Comparison of ENCODE assay signal across 15 cellular contexts in the genomic region with DNA sequence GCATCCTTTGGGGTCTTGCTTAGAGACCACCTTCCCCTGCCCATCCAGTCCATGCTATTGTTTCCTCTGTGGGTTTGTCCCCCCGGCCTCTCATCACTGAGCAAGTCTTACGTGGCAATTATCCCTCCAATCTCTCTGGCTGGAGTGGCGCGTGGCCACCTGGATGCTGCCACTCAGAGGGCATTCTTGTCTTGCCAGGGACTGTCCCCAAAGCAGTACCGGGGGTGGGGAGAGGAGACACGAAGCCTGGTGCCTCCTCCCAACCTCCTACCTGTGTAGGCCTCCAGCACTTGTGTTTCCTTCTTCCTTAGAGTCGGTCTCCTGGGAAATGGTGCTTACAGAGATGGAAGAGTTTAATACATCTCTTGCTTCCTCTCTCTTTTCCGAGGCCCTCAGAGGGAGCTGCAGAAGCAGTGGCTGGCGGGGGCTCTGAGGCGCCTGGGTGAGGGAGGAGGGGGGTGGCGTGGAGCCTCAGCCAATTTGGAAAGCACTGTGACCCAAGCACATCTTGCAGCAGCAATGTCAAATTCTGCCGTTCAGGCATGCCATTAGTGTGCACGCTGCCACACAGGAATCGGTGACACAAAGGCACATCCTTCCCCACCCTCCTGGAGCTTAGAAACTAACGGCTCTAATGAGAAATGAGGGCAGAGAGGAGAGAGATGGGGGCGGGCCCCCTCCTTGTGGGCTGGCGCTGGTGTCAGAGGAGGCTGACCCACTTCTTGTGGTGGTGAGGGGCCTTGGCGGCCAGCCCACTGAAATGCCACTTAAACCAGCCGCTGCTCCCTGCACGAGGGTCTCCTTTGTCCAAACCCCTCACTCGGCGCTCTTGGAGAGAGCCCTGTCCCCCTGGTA.
DNase-seq lines count a peak whose midpoint lies in the region; ATAC-seq and TF ChIP-seq lines count a peak whose summit lies in the region.
"Had no signal": no experiment of that assay in that cellular context is flagged by ENCODE, and none has a peak within 500 bp of the region (broad histone marks: within the 10 kb centered on the region; RNA-seq: fewer than 3 reads in every experiment).

No MANE protein-coding gene starts in this region.

- DNase-seq in NCI-H524 (lab: John Stamatoyannopoulos, UW), result peak; percentile 34 to 42
- no peak for DNase-seq in NCI-H524 treated with DMSO at 0.1 percent for 48 hours (lab: John Stamatoyannopoulos, UW)
- DNase-seq in NCI-H2227 (lab: John Stamatoyannopoulos, UW; ENCODE audit: unreplicated experiment), result peak; percentile 60
- DNase-seq in dorsolateral prefrontal cortex, result peak in 2 of 10 donors; percentile 49 to 72
- DNase-seq in activated CD4-positive, alpha-beta T cell treated with anti-CD3 and anti-CD28 coated beads, Interleukin-2, amount 10 ng/mL, durations not matched to agents 7 days and 5 days, result no peak
- DNase-seq: DMS153, NCI-H146, NCI-H2107, NCI-H510A, PC-3 had no signal

- H3K4me3 ChIP-seq in dorsolateral prefrontal cortex, result no peak overlapping the region
- H3K4me3 ChIP-seq in skeletal muscle satellite cell (ENCODE audit: low read length), result no peak overlapping the region

- peak overlapping the region; percentile 1 for H3K4me2 ChIP-seq in skeletal muscle satellite cell (ENCODE audit: low read length)

- intact Hi-C loops in dorsolateral prefrontal cortex (cut with DNase I), result no loop called here

- H3K4me1 ChIP-seq in skeletal muscle satellite cell (ENCODE audit: control insufficient read depth, insufficient read depth, low read length), result no peaks in the 10 kb centered on the region

- no peaks in the 10 kb centered on the region for H3K36me3 Mint-ChIP-seq in activated CD4-positive, alpha-beta T cell treated with anti-CD3 and anti-CD28 coated beads, Interleukin-2, amount 10 ng/mL, durations not matched to agents 7 days and 5 days (ENCODE audit: low read depth)

- no peaks in the 10 kb centered on the region for H3K9me3 Mint-ChIP-seq in activated CD4-positive, alpha-beta T cell treated with anti-CD3 and anti-CD28 coated beads, Interleukin-2, amount 10 ng/mL, durations not matched to agents 7 days and 5 days

- H3K9ac ChIP-seq in skeletal muscle satellite cell (ENCODE audit: low read depth, low read length), result no peak overlapping the region

- no peaks in the 10 kb centered on the region for H3K4me1 Mint-ChIP-seq in activated CD4-positive, alpha-beta T cell treated with anti-CD3 and anti-CD28 coated beads, Interleukin-2, amount 10 ng/mL, durations not matched to agents 7 days and 5 days

- TF ChIP-seq CTCF in dorsolateral prefrontal cortex (IDR thresholded peaks at IDR 0.05 in 54 of 56, conservative IDR thresholded peaks at IDR 0.05 in 2 of 56; ENCODE audit: low read depth in 1 of 56, partially characterized antibody in 56 of 56), result no peak

- no peaks in the 10 kb centered on the region for H3K27me3 Mint-ChIP-seq in activated CD4-positive, alpha-beta T cell treated with anti-CD3 and anti-CD28 coated beads, Interleukin-2, amount 10 ng/mL, durations not matched to agents 7 days and 5 days

- ATAC-seq in HG02678 (IDR thresholded peaks at IDR 0.05; ENCODE audit: unreplicated experiment) (no peak), HG03095 (IDR thresholded peaks at IDR 0.05; ENCODE audit: unreplicated experiment) (no peak)
- ATAC-seq: HCT116, PC-3 had no signal

- no peak overlapping the region for H3K4me3 Mint-ChIP-seq in activated CD4-positive, alpha-beta T cell treated with anti-CD3 and anti-CD28 coated beads, Interleukin-2, amount 10 ng/mL, durations not matched to agents 7 days and 5 days

- CTCF ChIA-PET in activated CD4-positive, alpha-beta T cell treated with anti-CD3 and anti-CD28 coated beads, Interleukin-2, amount 10 ng/mL, durations not matched to agents 7 days and 5 days (lab: Charles Lee), result interaction anchor here (0.7 kb wide), 1 partner anchor 1414 kb away, joined by 3 read pairs; no protein-coding TSS in a partner anchor

- no peaks in the 10 kb centered on the region for H3K36me3 ChIP-seq in skeletal muscle satellite cell (ENCODE audit: insufficient read depth, low read length)

- peak overlapping the region in 49 of 59 donors; percentile 2 to 79 (median 52) for H3K27ac ChIP-seq in dorsolateral prefrontal cortex
- H3K27ac ChIP-seq: C4-2B had no signal

- H3K27me3 ChIP-seq in dorsolateral prefrontal cortex, result peaks cover 0 to 20% (median 0%) of the 10 kb centered on the region in 45 donors
- H3K27me3 ChIP-seq in skeletal muscle satellite cell (ENCODE audit: control insufficient read depth, insufficient read depth, low read length), result peaks cover 67% of the 10 kb centered on the region

- no peak overlapping the region for H3K27ac Mint-ChIP-seq in activated CD4-positive, alpha-beta T cell treated with anti-CD3 and anti-CD28 coated beads, Interleukin-2, amount 10 ng/mL, durations not matched to agents 7 days and 5 days

- POLR2A ChIA-PET in activated CD4-positive, alpha-beta T cell treated with anti-CD3 and anti-CD28 coated beads, Interleukin-2, amount 10 ng/mL, durations not matched to agents 7 days and 5 days (lab: Charles Lee), result no interaction called here

- no peaks in the 10 kb centered on the region for H3K9me3 ChIP-seq in skeletal muscle satellite cell (replicated peaks; ENCODE audit: low read length)

Comparison
In these comparisons a context has a peak if more than half of its experiments do, and no peak if none do; other contexts are left out.
1. DNase-seq: peak in NCI-H524 (2 of 2) and NCI-H2227 (single experiment); none in NCI-H524 treated with DMSO at 0.1 percent for 48 hours (single experiment) and activated CD4-positive, alpha-beta T cell treated with anti-CD3 and anti-CD28 coated beads, Interleukin-2, amount 10 ng/mL, durations not matched to agents 7 days and 5 days (single experiment).